Comparison of ENCODE assay signal across 13 cellular contexts in the genomic region with DNA sequence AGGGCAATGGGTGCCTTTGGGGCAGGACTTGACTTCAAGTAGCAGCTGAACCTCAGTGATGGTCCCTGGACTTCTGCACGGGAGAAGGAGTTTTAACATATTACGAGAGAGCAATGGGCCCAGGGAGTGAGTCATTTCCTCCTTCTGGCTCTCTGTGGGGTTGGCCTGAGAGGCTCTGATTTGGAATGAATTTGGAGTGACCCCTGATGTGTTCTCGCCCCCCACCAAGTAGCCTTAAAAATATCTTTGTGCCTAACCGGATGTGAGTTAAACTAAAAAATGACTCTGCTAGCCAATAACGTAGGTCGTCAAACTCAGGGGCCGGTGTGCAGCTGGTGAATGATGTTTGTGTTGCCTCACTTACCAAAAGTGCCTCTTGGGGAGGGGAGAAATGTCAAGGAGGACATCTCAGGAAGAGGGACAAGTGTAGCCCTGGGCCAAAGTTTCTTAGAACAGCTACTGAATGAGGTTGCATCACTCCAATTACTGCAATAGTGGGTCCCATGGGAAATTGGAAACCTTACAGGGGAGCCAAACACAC.
A peak's percentile ranks its signal among the peaks of the same experiment; 100 is the strongest.
DNase-seq lines count a peak whose midpoint lies in the region; ATAC-seq and TF ChIP-seq lines count a peak whose summit lies in the region.
"Had no signal": no experiment of that assay in that cellular context is flagged by ENCODE, and none has a peak within 500 bp of the region (broad histone marks: within the 10 kb centered on the region; RNA-seq: fewer than 3 reads in every experiment).

No MANE protein-coding gene starts in this region.

- no peaks in the 10 kb centered on the region for H4K20me1 ChIP-seq in fibroblast of lung (ENCODE audit: control insufficient read depth, extremely low read depth, insufficient read depth, low read length)

- no peaks in the 10 kb centered on the region for H3K27me3 ChIP-seq in fibroblast of lung (ENCODE audit: control insufficient read depth, insufficient read depth, low read length)
- H3K27me3 ChIP-seq in mesendoderm (ENCODE audit: insufficient read depth, low read length, poor library complexity), result no peaks in the 10 kb centered on the region

- H3K9me3 ChIP-seq in fibroblast of lung (ENCODE audit: control insufficient read depth, insufficient read depth, low read depth, low read length), result no peaks in the 10 kb centered on the region

- DNase-seq in EH (ENCODE audit: low read depth), result peak; percentile 94
- peak; percentile 46 for DNase-seq in SHP77 treated with DMSO at 0.1 percent for 48 hours (lab: John Stamatoyannopoulos, UW)
- peak; percentile 58 to 81 for DNase-seq in fibroblast of lung (ENCODE audit: low read depth in 2 of 2)
- DNase-seq in mesendoderm, result peak; percentile 22
- no peak for DNase-seq in KG1 (lab: John Stamatoyannopoulos, UW)
- DNase-seq in substantia nigra (lab: John Stamatoyannopoulos, UW), result no peak
- no peak for DNase-seq in stimulated activated naive B cell treated with anti-CD40 and anti-IgM and Interleukin-4, amounts not matched to agents 10 μg/mL and 1 μg/mL and 100 μg/mL, for 72 hours
- DNase-seq: activated T-cell treated with anti-CD3 and anti-CD28 coated beads, Interleukin-2, amount 50 U/mL, for 24 hours; AML-193; amygdala; NCI-H1436 treated with DMSO at 0.1 percent for 48 hours; stimulated activated naive CD8-positive, alpha-beta T cell treated with anti-CD3 and anti-CD28 coated beads, Interleukin-15, amount 100 ng/mL, for 72 hours had no signal

- H3K36me3 Mint-ChIP-seq in stimulated activated naive B cell treated with anti-CD40 and anti-IgM and Interleukin-4, amounts not matched to agents 10 μg/mL and 1 μg/mL and 100 μg/mL, for 72 hours, result no peaks in the 10 kb centered on the region

- H3K18ac ChIP-seq in mesendoderm (ENCODE audit: low read length), result no peak overlapping the region

- H3K56ac ChIP-seq in mesendoderm (ENCODE audit: low read length), result no peak overlapping the region

- no peak overlapping the region for H2AFZ ChIP-seq in fibroblast of lung (ENCODE audit: low read length)

- H3K4me1 ChIP-seq in fibroblast of lung (ENCODE audit: control insufficient read depth, extremely low read depth, insufficient read depth, low read length) (peaks cover 14% of the 10 kb centered on the region), mesendoderm (ENCODE audit: control insufficient read depth, low read depth, low read length) (no peaks in the 10 kb centered on the region)

- no peaks in the 10 kb centered on the region for H3K79me1 ChIP-seq in mesendoderm (ENCODE audit: low read length)

- H3K27ac ChIP-seq in fibroblast of lung (ENCODE audit: insufficient read depth, low read length) (peak overlapping the region; percentile 10), mesendoderm (ENCODE audit: low read depth, low read length) (no peak overlapping the region), substantia nigra (ENCODE audit: low read depth, low read length, poor library complexity, severe bottlenecking) (no peak overlapping the region)

- no peaks in the 10 kb centered on the region for H3K4me1 Mint-ChIP-seq in stimulated activated naive B cell treated with anti-CD40 and anti-IgM and Interleukin-4, amounts not matched to agents 10 μg/mL and 1 μg/mL and 100 μg/mL, for 72 hours
- H3K4me1 Mint-ChIP-seq: stimulated activated naive CD8-positive, alpha-beta T cell treated with anti-CD3 and anti-CD28 coated beads, Interleukin-15, amount 100 ng/mL, for 72 hours had no signal

- no CpG with 5 or more reads among the region's 7 CpGs for WGBS in mesendoderm (ENCODE audit: extremely low coverage, insufficient coverage, low lambda C conversion rate)

- H2BK5ac ChIP-seq in mesendoderm (ENCODE audit: low read length), result no peak overlapping the region

- ATAC-seq in GM18868 (IDR thresholded peaks at IDR 0.05; ENCODE audit: unreplicated experiment), result no peak
- ATAC-seq in stimulated activated naive B cell treated with anti-CD40 and anti-IgM and Interleukin-4, amounts not matched to agents 10 μg/mL and 1 μg/mL and 100 μg/mL, for 72 hours (replicated peaks), result no peak
- ATAC-seq: stimulated activated naive CD8-positive, alpha-beta T cell treated with anti-CD3 and anti-CD28 coated beads, Interleukin-15, amount 100 ng/mL, for 72 hours had no signal

- H3K27me3 Mint-ChIP-seq in stimulated activated naive B cell treated with anti-CD40 and anti-IgM and Interleukin-4, amounts not matched to agents 10 μg/mL and 1 μg/mL and 100 μg/mL, for 72 hours, result peaks cover 0 to 4% of the 10 kb centered on the region in 2 donors
- H3K27me3 Mint-ChIP-seq: activated T-cell treated with anti-CD3 and anti-CD28 coated beads, Interleukin-2, amount 50 U/mL, for 24 hours; stimulated activated naive CD8-positive, alpha-beta T cell treated with anti-CD3 and anti-CD28 coated beads, Interleukin-15, amount 100 ng/mL, for 72 hours had no signal

- no peak overlapping the region for H2BK15ac ChIP-seq in mesendoderm (replicated peaks; ENCODE audit: low read depth)

- no peak overlapping the region for H3K4me3 Mint-ChIP-seq in stimulated activated naive B cell treated with anti-CD40 and anti-IgM and Interleukin-4, amounts not matched to agents 10 μg/mL and 1 μg/mL and 100 μg/mL, for 72 hours
- H3K4me3 Mint-ChIP-seq: activated T-cell treated with anti-CD3 and anti-CD28 coated beads, Interleukin-2, amount 50 U/mL, for 24 hours; stimulated activated naive CD8-positive, alpha-beta T cell treated with anti-CD3 and anti-CD28 coated beads, Interleukin-15, amount 100 ng/mL, for 72 hours had no signal

- no peak overlapping the region for H3K27ac Mint-ChIP-seq in stimulated activated naive B cell treated with anti-CD40 and anti-IgM and Interleukin-4, amounts not matched to agents 10 μg/mL and 1 μg/mL and 100 μg/mL, for 72 hours
- H3K27ac Mint-ChIP-seq: activated T-cell treated with anti-CD3 and anti-CD28 coated beads, Interleukin-2, amount 50 U/mL, for 24 hours; stimulated activated naive CD8-positive, alpha-beta T cell treated with anti-CD3 and anti-CD28 coated beads, Interleukin-15, amount 100 ng/mL, for 72 hours had no signal

- no peak overlapping the region for H4K8ac ChIP-seq in mesendoderm (ENCODE audit: low read depth, low read length)

- no peak for TF ChIP-seq CTCF in fibroblast of lung (conservative IDR thresholded peaks at IDR 0.05 in 1 of 2, IDR thresholded peaks at IDR 0.05 in 1 of 2; ENCODE audit: low read depth in 1 of 2, low read length in 2 of 2)

- peaks cover 0 to 4% of the 10 kb centered on the region in 2 donors for H3K9me3 Mint-ChIP-seq in stimulated activated naive B cell treated with anti-CD40 and anti-IgM and Interleukin-4, amounts not matched to agents 10 μg/mL and 1 μg/mL and 100 μg/mL, for 72 hours

- no peak overlapping the region for H3K4ac ChIP-seq in mesendoderm (ENCODE audit: low read depth, low read length)

- H3K36me3 ChIP-seq in fibroblast of lung (ENCODE audit: control insufficient read depth, insufficient read depth, low read length) (no peaks in the 10 kb centered on the region), mesendoderm (ENCODE audit: control insufficient read depth, insufficient read depth, low read length) (no peaks in the 10 kb centered on the region)

- H3K4me3 ChIP-seq in fibroblast of lung (replicated peaks in 1 of 4; ENCODE audit: control extremely low read depth in 1 of 4, insufficient read depth in 1 of 4, low read depth in 3 of 4, low read length in 4 of 4), result no peak overlapping the region
- H3K4me3 ChIP-seq in mesendoderm (ENCODE audit: low read length), result no peak overlapping the region

- H3K79me2 ChIP-seq in fibroblast of lung (ENCODE audit: control insufficient read depth, insufficient read depth, low read length) (no peaks in the 10 kb centered on the region), mesendoderm (ENCODE audit: control insufficient read depth, insufficient read depth, low read length) (no peaks in the 10 kb centered on the region)

- H3K9ac ChIP-seq in fibroblast of lung (ENCODE audit: insufficient read depth, low read length) (no peak overlapping the region), mesendoderm (ENCODE audit: low read length) (no peak overlapping the region)

- H2AK5ac ChIP-seq in mesendoderm (ENCODE audit: low read length), result no peak overlapping the region

- no peak overlapping the region for H3K23ac ChIP-seq in mesendoderm (ENCODE audit: low read length)

- no peak overlapping the region for H4K5ac ChIP-seq in mesendoderm (ENCODE audit: low read length)

- H3K4me2 ChIP-seq in fibroblast of lung (ENCODE audit: extremely low read depth, insufficient read depth, low read length) (no peak overlapping the region), mesendoderm (ENCODE audit: low read length) (no peak overlapping the region)

- no peak overlapping the region for H2BK120ac ChIP-seq in mesendoderm (ENCODE audit: low read depth, low read length)

Comparison
In these comparisons a context has a peak if more than half of its experiments do, and no peak if none do; other contexts are left out.
1. DNase-seq: peak in EH (single experiment), SHP77 treated with DMSO at 0.1 percent for 48 hours (single experiment), fibroblast of lung (2 of 2) and mesendoderm (single experiment); none in KG1 (single experiment), substantia nigra (0 of 49) and stimulated activated naive B cell treated with anti-CD40 and anti-IgM and Interleukin-4, amounts not matched to agents 10 μg/mL and 1 μg/mL and 100 μg/mL, for 72 hours (single experiment).